ENCODE assay signal across 9 cellular contexts in genomic region chr9:112175796-112176315, GRCh38. TPM values are rescaled to one million over a fixed set of nuclear protein-coding genes. Genes with fewer than 3 reads are reported as not detected.
DNase-seq lines count a peak whose midpoint lies in the region; ATAC-seq and TF ChIP-seq lines count a peak whose summit lies in the region.
"Had no signal": no experiment of that assay in that cellular context is flagged by ENCODE, and none has a peak within 500 bp of the region (broad histone marks: within the 10 kb centered on the region; RNA-seq: fewer than 3 reads in every experiment).

No MANE protein-coding gene starts in this region.

- H3K4me3 ChIP-seq in HUES64 (ENCODE audit: low read length), result peak overlapping the region; percentile 67
- H3K4me3 ChIP-seq in choroid plexus epithelial cell (ENCODE audit: low read depth, low read length), result peak overlapping the region; percentile 60
- no peak overlapping the region for H3K4me3 ChIP-seq in mucosa of descending colon

- 47% methylated on average over 17 of the region's 17 CpGs for WGBS in HUES64

- TF ChIP-seq POLR2A in GM18505 (IDR thresholded peaks at IDR 0.05; ENCODE audit: borderline replicate concordance, extremely low read depth, insufficient read depth, insufficient read length), result no peak

- H3K27ac ChIP-seq in HUES64 (ENCODE audit: low read depth, low read length), result no peak overlapping the region

- DNase-seq in 8988T (peak; percentile 36), choroid plexus epithelial cell (ENCODE audit: low read depth) (no peak), mucosa of descending colon (peak in 1 of 3 donors; percentile 46), cerebellum (ENCODE audit: low spot score) (no peak), LoVo (ENCODE audit: low spot score) (no peak), NCI-H2081 treated with DMSO at 0.1 percent for 48 hours (lab: John Stamatoyannopoulos, UW) (no peak)
- DNase-seq: DMS153 had no signal

- H3K36me3 ChIP-seq in HUES64 (ENCODE audit: insufficient read depth, low read length), result no peaks in the 10 kb centered on the region
- no peaks in the 10 kb centered on the region for H3K36me3 ChIP-seq in mucosa of descending colon (ENCODE audit: low read depth)

- H3K27me3 ChIP-seq in HUES64 (ENCODE audit: insufficient read depth, low read length), result peaks cover 43% of the 10 kb centered on the region

- H3K9me3 ChIP-seq in HUES64 (ENCODE audit: insufficient read depth, low read depth, low read length) (no peaks in the 10 kb centered on the region), mucosa of descending colon (no peaks in the 10 kb centered on the region)

- TF ChIP-seq CTCF in choroid plexus epithelial cell (conservative IDR thresholded peaks at IDR 0.05; ENCODE audit: low read depth, low read length) (no peak), mucosa of descending colon (IDR thresholded peaks at IDR 0.05) (no peak)

- no peak overlapping the region for H3K9ac ChIP-seq in HUES64 (ENCODE audit: low read depth, low read length)

- intact Hi-C loops in mucosa of descending colon (cut with DNase I, micrococcal nuclease), result no loop called here

- peaks cover 7% of the 10 kb centered on the region; the same call in 1 of the 2 replicates for H3K4me1 ChIP-seq in HUES64 (ENCODE audit: insufficient read depth, low read length)
- H3K4me1 ChIP-seq in mucosa of descending colon (ENCODE audit: low read depth), result peaks cover 28% of the 10 kb centered on the region

- ATAC-seq in mucosa of descending colon (peak; percentile 17), GM18505 (IDR thresholded peaks at IDR 0.05; ENCODE audit: unreplicated experiment) (no peak)

RNA-seq across cellular contexts. Expression of gene SUSD1, which starts 0.8 kb away (rescaled TPM):
- polyA plus RNA-seq in HUES64 (2013, experiment 1 of 2), result 2.3 TPM
- polyA plus RNA-seq in HUES64 (2013, experiment 2 of 2), result 2.5 TPM
- total RNA-seq in mucosa of descending colon (10 to 100 TPM; 18.8 to 43.8 (median 19.5) TPM), cerebellum (34.2 TPM)
